In genomic region chr15:92804610-92804936, GRCh38 we compare ENCODE assay signal across 8 cellular contexts.
A peak's percentile ranks its signal among the peaks of the same experiment; 100 is the strongest.
DNase-seq lines count a peak whose midpoint lies in the region; ATAC-seq, FAIRE-seq and TF ChIP-seq lines count a peak whose summit lies in the region.
"Not testable (repeated sequence)": the region's sequence is repeated elsewhere in the genome, so short reads cannot be mapped to it uniquely, and the experiment has no call there.

No MANE protein-coding gene starts in this region.

- BruUV-seq in K562 (replicated peaks; lab: Mats Ljungman, UMichigan), result not testable (repeated sequence)

- 63% methylated on average over 5 of the region's 5 CpGs for WGBS in A549 (ENCODE audit: missing lambda C conversion rate)
- WGBS in K562 (ENCODE audit: insufficient coverage, low coverage, missing lambda C conversion rate), result 58% methylated on average over 4 of the region's 5 CpGs
- 90% methylated on average over 2 to 4 of the region's 5 CpGs for WGBS in esophagus squamous epithelium, 2 donors
- 80 to 87% (median 84%) methylated on average over 5 of the region's 5 CpGs for WGBS in psoas muscle, 3 donors

- not testable (repeated sequence) for H3K27me3 ChIP-seq in MM.1S (replicated peaks; ENCODE audit: insufficient read depth, low read length); K562 (ENCODE audit: control insufficient read depth in 2 of 2, insufficient read depth in 2 of 2, low read length in 2 of 2); esophagus squamous epithelium; lower lobe of right lung (ENCODE audit: low read depth); psoas muscle (ENCODE audit: insufficient read depth in 3 of 3, low read length in 2 of 3)

- not testable (repeated sequence) for H3K36me3 Mint-ChIP-seq in activated CD4-positive, alpha-beta memory T cell treated with anti-CD3 and anti-CD28 coated beads for 36 hours

- peak overlapping the region; percentile 36; the same call in 1 of the 2 replicates for H3K9ac ChIP-seq in MM.1S (ENCODE audit: low read length)
- H3K9ac ChIP-seq in K562 (ENCODE audit: insufficient read depth in 1 of 2, low read depth in 2 of 2, low read length in 2 of 2), result peak overlapping the region in 1 of 2 experiments; percentile 81; a peak in 3 of 4 replicates

- H3K27ac ChIP-seq in A549 (peak overlapping the region; percentile 95 to 97), MM.1S (ENCODE audit: low read length) (peak overlapping the region; percentile 85), K562 (ENCODE audit: extremely low read depth, low read depth, low read length) (peak overlapping the region; percentile 99), esophagus squamous epithelium (peak overlapping the region; percentile 85 to 100 (median 98)), lower lobe of right lung (peak overlapping the region; percentile 97), psoas muscle (peak overlapping the region; percentile 92), substantia nigra (ENCODE audit: low read depth, low read length, poor library complexity, severe bottlenecking) (peak overlapping the region; percentile 64)

- H3K9me3 ChIP-seq in A549; MM.1S (replicated peaks; ENCODE audit: insufficient read depth, low read length); K562 (replicated peaks; ENCODE audit: control insufficient read depth, insufficient read depth, low read depth, low read length); esophagus squamous epithelium; lower lobe of right lung; psoas muscle: not testable (repeated sequence)

- H3K4me1 Mint-ChIP-seq in activated CD4-positive, alpha-beta memory T cell treated with anti-CD3 and anti-CD28 coated beads for 36 hours (ENCODE audit: low read depth), result peaks cover 38% of the 10 kb centered on the region

- H3K4me2 ChIP-seq in A549 (peak overlapping the region; percentile 63), K562 (ENCODE audit: insufficient read depth, low read length) (peak overlapping the region; percentile 70)
- H3K4me2 ChIP-seq in MM.1S (ENCODE audit: low read depth, low read length), result not testable (repeated sequence)

- TF ChIP-seq POLR2A in A549 (IDR thresholded peaks at IDR 0.05; ENCODE audit: low read length); K562 (conservative IDR thresholded peaks at IDR 0.05); esophagus squamous epithelium (IDR thresholded peaks at IDR 0.05): not testable (repeated sequence)

- H3F3A ChIP-seq in MM.1S (ENCODE audit: insufficient read depth, low read length), result peaks cover 17% of the 10 kb centered on the region

- in situ Hi-C loops in K562 (cut with MboI), result loop anchor here (5.0 kb wide), 1 partner anchor 108 kb away; no protein-coding TSS in a partner anchor

- not testable (repeated sequence) for H3K4me3 ChIP-seq in A549; MM.1S (ENCODE audit: low read length); K562; esophagus squamous epithelium; psoas muscle
- H3K4me3 ChIP-seq in lower lobe of right lung, result peak overlapping the region; percentile 0

- intact Hi-C loops in activated CD4-positive, alpha-beta memory T cell treated with anti-CD3 and anti-CD28 coated beads for 36 hours (cut with micrococcal nuclease), result loop anchor here (1.0 kb wide), 3 partner anchors 154 to 360 kb away; no protein-coding TSS in a partner anchor
- intact Hi-C loops in K562 (cut with micrococcal nuclease); esophagus squamous epithelium (cut with DNase I): not testable (repeated sequence)
- intact Hi-C loops in lower lobe of right lung (cut with DNase I), result loop anchor here (10.0 kb wide), 1 partner anchor 110 kb away; no protein-coding TSS in a partner anchor
- intact Hi-C loops in psoas muscle (cut with DNase I), result loop anchor here (5.0 to 10.0 kb wide), 3 partner anchors 203 to 223 kb away; no protein-coding TSS in a partner anchor

- not testable (repeated sequence) for TF ChIP-seq RAD21 in A549 (conservative IDR thresholded peaks at IDR 0.05 in 1 of 2, IDR thresholded peaks at IDR 0.05 in 1 of 2); K562 (CRISPR knock-in tag; conservative IDR thresholded peaks at IDR 0.05 in 1 of 2, IDR thresholded peaks at IDR 0.05 in 1 of 2)

- DNase-seq in A549 (ENCODE audit: low read depth in 1 of 2, low spot score in 1 of 2); MM.1S; activated CD4-positive, alpha-beta memory T cell treated with anti-CD3 and anti-CD28 coated beads for 36 hours; K562 (ENCODE audit: extremely low read depth in 1 of 4, low spot score in 3 of 4); esophagus squamous epithelium (lab: John Stamatoyannopoulos, UW); lower lobe of right lung; psoas muscle; substantia nigra (lab: John Stamatoyannopoulos, UW): not testable (repeated sequence)

- not testable (repeated sequence) for H3K9me1 ChIP-seq in K562 (ENCODE audit: control insufficient read depth, insufficient read depth, low read length)

- H3K4me1 ChIP-seq in A549 (peaks cover 48% of the 10 kb centered on the region), MM.1S (ENCODE audit: low read length) (peaks cover 19% of the 10 kb centered on the region), K562 (replicated peaks in 1 of 2; ENCODE audit: control insufficient read depth in 2 of 2, insufficient read depth in 2 of 2, low read length in 2 of 2) (peaks cover 39 to 48% of the 10 kb centered on the region in 2 experiments), esophagus squamous epithelium (peaks cover 27 to 75% (median 34%) of the 10 kb centered on the region in 3 donors), lower lobe of right lung (peaks cover 71% of the 10 kb centered on the region), psoas muscle (peaks cover 38% of the 10 kb centered on the region)

- H2AFZ ChIP-seq in MM.1S (ENCODE audit: low read length) (peak overlapping the region; percentile 37), K562 (ENCODE audit: low read depth, low read length) (peak overlapping the region; percentile 79)

- not testable (repeated sequence) for H3K9me3 Mint-ChIP-seq in activated CD4-positive, alpha-beta memory T cell treated with anti-CD3 and anti-CD28 coated beads for 36 hours

- H3K9me2 ChIP-seq in MM.1S (replicated peaks; ENCODE audit: insufficient read depth, low read length), result not testable (repeated sequence)

- peak overlapping the region; percentile 88 for H3K27ac Mint-ChIP-seq in activated CD4-positive, alpha-beta memory T cell treated with anti-CD3 and anti-CD28 coated beads for 36 hours

- H3K4me3 Mint-ChIP-seq in activated CD4-positive, alpha-beta memory T cell treated with anti-CD3 and anti-CD28 coated beads for 36 hours, result not testable (repeated sequence)

- POLR2A ChIA-PET in A549 (lab: Yijun Ruan, JAX), result interaction anchor here (0.9 to 2.4 kb wide), 12 partner anchors 13 to 225 kb away, joined by 3 to 69 read pairs (median 9); partner anchors contain the start of gene CHD2
- POLR2A ChIA-PET in activated CD4-positive, alpha-beta memory T cell treated with anti-CD3 and anti-CD28 coated beads for 36 hours (lab: Charles Lee), result interaction anchor here (0.9 to 1.8 kb wide), 13 partner anchors 33 to 117 kb away, joined by 3 to 16 read pairs (median 4); no protein-coding TSS in a partner anchor
- POLR2A ChIA-PET in K562 (lab: Yijun Ruan, JAX), result interaction anchor here (0.7 to 2.2 kb wide), 18 partner anchors 13 to 157 kb away, joined by 3 to 23 read pairs (median 5); partner anchors contain the start of gene CHD2

- TF ChIP-seq CTCF in A549 (IDR thresholded peaks at IDR 0.05); MM.1S (IDR thresholded peaks at IDR 0.05; ENCODE audit: low read length); K562 (IDR thresholded peaks at IDR 0.05 in 2 of 3, conservative IDR thresholded peaks at IDR 0.05 in 1 of 3; ENCODE audit: insufficient read depth in 2 of 3, low read depth in 1 of 3, low read length in 3 of 3); esophagus squamous epithelium (IDR thresholded peaks at IDR 0.05); lower lobe of right lung (IDR thresholded peaks at IDR 0.05); psoas muscle (IDR thresholded peaks at IDR 0.05): not testable (repeated sequence)

- not testable (repeated sequence) for TF ChIP-seq EP300 in A549 (IDR thresholded peaks at IDR 0.05); K562 (IDR thresholded peaks at IDR 0.05; ENCODE audit: low read length)

- ATAC-seq in A549, K562, lower lobe of right lung, psoas muscle: not testable (repeated sequence)

- not testable (repeated sequence) for H4K20me1 ChIP-seq in MM.1S (ENCODE audit: insufficient read depth, low read length); K562 (replicated peaks; ENCODE audit: control insufficient read depth, insufficient read depth, low read length)

- not testable (repeated sequence) for H3K27me3 Mint-ChIP-seq in activated CD4-positive, alpha-beta memory T cell treated with anti-CD3 and anti-CD28 coated beads for 36 hours

- CTCF ChIA-PET in A549 (lab: Yijun Ruan, JAX) (interaction anchor here (0.7 to 10.8 kb wide), 12 partner anchors 16 to 226 kb away, joined by 3 to 168 read pairs (median 5); partner anchors contain the start of gene CHD2), K562 (lab: Yijun Ruan, JAX; ENCODE audit: low intra/inter-chr PET ratio) (interaction anchor here (0.6 kb wide), 1 partner anchor 63 kb away, joined by 4 read pairs; no protein-coding TSS in a partner anchor)
- CTCF ChIA-PET in activated CD4-positive, alpha-beta memory T cell treated with anti-CD3 and anti-CD28 coated beads for 36 hours (lab: Charles Lee), result interaction anchor here (0.6 to 1.9 kb wide), 7 partner anchors 15 to 113 kb away, joined by 3 to 6 read pairs (median 4); partner anchors contain the start of gene CHD2

- H3K36me3 ChIP-seq in MM.1S (replicated peaks; ENCODE audit: insufficient read depth, low read length); K562 (ENCODE audit: control insufficient read depth, insufficient read depth, low read length); esophagus squamous epithelium; lower lobe of right lung; psoas muscle (ENCODE audit: insufficient read depth in 1 of 2, low read depth in 1 of 2): not testable (repeated sequence)

- FAIRE-seq in A549 (lab: Jason Lieb, UNC); K562 (lab: Jason Lieb, UNC): not testable (repeated sequence)

- H3K79me2 ChIP-seq in MM.1S (ENCODE audit: low read length) (peaks cover 11% of the 10 kb centered on the region), K562 (ENCODE audit: control insufficient read depth, insufficient read depth, low read length) (peaks cover 16% of the 10 kb centered on the region)
